In the genomic region with DNA sequence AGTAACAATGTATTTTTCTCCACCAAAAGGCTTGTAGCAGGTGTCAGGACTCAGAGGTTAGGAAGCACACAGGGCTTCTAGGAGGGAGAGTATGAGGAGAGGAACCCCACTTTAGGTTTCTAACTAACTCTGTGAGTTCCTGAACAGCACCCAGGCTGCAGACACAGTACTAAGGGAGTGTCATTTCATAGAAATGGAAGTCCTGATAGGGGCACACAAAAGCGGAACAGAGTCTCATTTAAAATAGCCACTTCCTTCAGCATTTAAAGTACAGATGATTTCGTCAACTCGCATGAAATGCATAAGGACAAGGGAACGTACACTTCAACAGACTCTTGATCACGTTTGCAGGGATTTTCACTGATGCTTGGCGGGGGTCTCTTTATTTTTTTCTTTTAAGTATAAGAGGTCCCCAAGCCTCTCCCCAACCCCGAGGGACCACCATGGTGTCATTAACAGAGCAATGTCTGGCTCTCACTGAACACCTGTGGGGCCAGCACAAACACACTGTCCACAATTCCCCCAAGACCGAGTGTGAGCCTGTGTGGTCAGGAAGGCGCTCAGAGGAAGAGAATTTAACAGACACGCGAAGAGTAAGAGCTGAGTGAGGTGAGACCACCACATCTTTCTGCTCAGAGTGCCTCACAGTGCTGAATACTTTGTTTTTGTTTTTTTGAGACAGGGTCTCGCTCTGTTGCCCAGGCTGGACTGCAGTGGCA, we compare ENCODE assay signal across 9 cellular contexts.
DNase-seq lines count a peak whose midpoint lies in the region; ATAC-seq and TF ChIP-seq lines count a peak whose summit lies in the region.
"Had no signal": no experiment of that assay in that cellular context is flagged by ENCODE, and none has a peak within 500 bp of the region (broad histone marks: within the 10 kb centered on the region; RNA-seq: fewer than 3 reads in every experiment).

No MANE protein-coding gene starts in this region.

- no peak for TF ChIP-seq CTCF in thyroid gland (IDR thresholded peaks at IDR 0.05)

- H2BK5ac ChIP-seq in mesendoderm (ENCODE audit: low read length): no peak overlapping the region

- no peak overlapping the region for H3K4me3 ChIP-seq in Karpas-422 (ENCODE audit: low read length)
- H3K4me3 ChIP-seq in thyroid gland (replicated peaks in 1 of 3): no peak overlapping the region
- H3K4me3 ChIP-seq in mesendoderm (ENCODE audit: low read length): no peak overlapping the region

- peak; percentile 71 for ATAC-seq in GM18505 (IDR thresholded peaks at IDR 0.05; ENCODE audit: unreplicated experiment)
- peak; percentile 80 for ATAC-seq in GM21528 (IDR thresholded peaks at IDR 0.05; ENCODE audit: low FRiP score, unreplicated experiment)
- ATAC-seq in left colon: peak; percentile 21

- TF ChIP-seq POLR2A in GM18505 (IDR thresholded peaks at IDR 0.05; ENCODE audit: borderline replicate concordance, extremely low read depth, insufficient read depth, insufficient read length) (no peak), thyroid gland (IDR thresholded peaks at IDR 0.05) (no peak)

- H4K8ac ChIP-seq in mesendoderm (ENCODE audit: low read depth, low read length): no peak overlapping the region

- no peaks in the 10 kb centered on the region for H3K9me2 ChIP-seq in Karpas-422 (replicated peaks; ENCODE audit: insufficient read depth, low read length)

- H3K79me1 ChIP-seq in mesendoderm (ENCODE audit: low read length): no peaks in the 10 kb centered on the region

- no peak overlapping the region for H2AFZ ChIP-seq in Karpas-422 (ENCODE audit: low read length)
- H2AFZ ChIP-seq: parathyroid adenoma had no signal

- intact Hi-C loops in left colon (cut with DNase I, micrococcal nuclease) (no loop called here), thyroid gland (cut with DNase I) (no loop called here)

- H3K4me2 ChIP-seq in Karpas-422 (ENCODE audit: low read depth, low read length, poor library complexity, severe bottlenecking) (no peak overlapping the region), mesendoderm (ENCODE audit: low read length) (no peak overlapping the region)

- H3K79me2 ChIP-seq in Karpas-422 (ENCODE audit: low read length) (no peaks in the 10 kb centered on the region), mesendoderm (ENCODE audit: control insufficient read depth, insufficient read depth, low read length) (no peaks in the 10 kb centered on the region)
- H3K79me2 ChIP-seq: parathyroid adenoma had no signal

- no peak overlapping the region for H3K27ac ChIP-seq in Karpas-422 (ENCODE audit: low read length)
- H3K27ac ChIP-seq in thyroid gland: peak overlapping the region in 1 of 3 donors; percentile 12
- H3K27ac ChIP-seq in mesendoderm (ENCODE audit: low read depth, low read length): no peak overlapping the region
- H3K27ac ChIP-seq: parathyroid adenoma had no signal

- WGBS in thyroid gland, 2 donors: 86 to 88% methylated on average over 12 of the region's 12 CpGs
- no CpG with 5 or more reads among the region's 12 CpGs for WGBS in mesendoderm (ENCODE audit: extremely low coverage, insufficient coverage, low lambda C conversion rate)

- no peak overlapping the region for H3K4ac ChIP-seq in mesendoderm (ENCODE audit: low read depth, low read length)

- no peak overlapping the region for H4K5ac ChIP-seq in mesendoderm (ENCODE audit: low read length)

- peaks cover 2% of the 10 kb centered on the region; the same call in 1 of the 2 replicates for H4K20me1 ChIP-seq in Karpas-422 (ENCODE audit: insufficient read depth, low read depth, low read length)

- no peak overlapping the region for H3K18ac ChIP-seq in mesendoderm (ENCODE audit: low read length)

- DNase-seq in Karpas-422: peak; percentile 67
- DNase-seq in left colon: no peak
- no peak for DNase-seq in DMS114 treated with DMSO at 0.1 percent for 48 hours (lab: John Stamatoyannopoulos, UW; ENCODE audit: unreplicated experiment)
- no peak for DNase-seq in NK-92 treated with Interleukin-12 subunit alpha and Interleukin-12 subunit beta, amount 100 ng/mL, for 24 hours (lab: John Stamatoyannopoulos, UW)
- DNase-seq in thyroid gland: no peak
- DNase-seq in mesendoderm: no peak

- H3K36me3 ChIP-seq in Karpas-422 (ENCODE audit: insufficient read depth, low read length) (no peaks in the 10 kb centered on the region), thyroid gland (peaks cover 4 to 8% of the 10 kb centered on the region in 2 donors), mesendoderm (ENCODE audit: control insufficient read depth, insufficient read depth, low read length) (no peaks in the 10 kb centered on the region)

- no peak overlapping the region for H2AK5ac ChIP-seq in mesendoderm (ENCODE audit: low read length)

- H3K9ac ChIP-seq in Karpas-422 (ENCODE audit: low read length) (no peak overlapping the region), mesendoderm (ENCODE audit: low read length) (no peak overlapping the region)
- H3K9ac ChIP-seq: parathyroid adenoma had no signal

- H3K56ac ChIP-seq in mesendoderm (ENCODE audit: low read length): no peak overlapping the region

- H2BK120ac ChIP-seq in mesendoderm (ENCODE audit: low read depth, low read length): no peak overlapping the region

- H3K9me3 ChIP-seq in Karpas-422 (ENCODE audit: low read length): no peaks in the 10 kb centered on the region
- no peaks in the 10 kb centered on the region for H3K9me3 ChIP-seq in thyroid gland

- H3K4me1 ChIP-seq in Karpas-422 (ENCODE audit: low read length) (peaks cover 7% of the 10 kb centered on the region), thyroid gland (peaks cover 12 to 16% of the 10 kb centered on the region in 2 donors), mesendoderm (ENCODE audit: control insufficient read depth, low read depth, low read length) (no peaks in the 10 kb centered on the region)
- H3K4me1 ChIP-seq: parathyroid adenoma had no signal

- H3K27me3 ChIP-seq in Karpas-422 (ENCODE audit: low read length) (no peaks in the 10 kb centered on the region), thyroid gland (no peaks in the 10 kb centered on the region), mesendoderm (ENCODE audit: insufficient read depth, low read length, poor library complexity) (no peaks in the 10 kb centered on the region)

- no peak overlapping the region for H3K23ac ChIP-seq in mesendoderm (ENCODE audit: low read length)

- H2BK15ac ChIP-seq in mesendoderm (replicated peaks; ENCODE audit: low read depth): no peak overlapping the region

Comparison
In these comparisons a context has a peak if more than half of its experiments do, and no peak if none do; other contexts are left out.
1. ATAC-seq: peak in every context shown above with its lines; median percentile 80 in GM21528; 71 in GM18505; 21 in left colon.